ENCODE assay signal across 10 cellular contexts in genomic region chr1:1431006-1431844, GRCh38. TPM values are rescaled to one million over a fixed set of nuclear protein-coding genes. Genes with fewer than 3 reads are reported as not detected.
DNase-seq lines count a peak whose midpoint lies in the region; ATAC-seq, FAIRE-seq and TF ChIP-seq lines count a peak whose summit lies in the region.
"Had no signal": no experiment of that assay in that cellular context is flagged by ENCODE, and none has a peak within 500 bp of the region (broad histone marks: within the 10 kb centered on the region; RNA-seq: fewer than 3 reads in every experiment).

No MANE protein-coding gene starts in this region.

- intact Hi-C loops in testis (cut with DNase I; ENCODE audit: low total_unique reads) = no loop called here

- H2AFZ ChIP-seq in H1 (ENCODE audit: low read length) = no peak overlapping the region

- H3K9ac ChIP-seq in HUES64 (ENCODE audit: low read depth, low read length) = peak overlapping the region; percentile 52; the same call in 1 of the 2 replicates
- H3K9ac ChIP-seq in H1 (replicated peaks in 1 of 4; ENCODE audit: extremely low read depth in 1 of 4, low read depth in 3 of 4, low read length in 3 of 4) = no peak overlapping the region

- no peak overlapping the region for H2AK5ac ChIP-seq in H1 (ENCODE audit: low read depth, low read length)

- CTCF ChIA-PET in H1 (lab: Charles Lee; ENCODE audit: partially characterized antibody) = interaction anchor here (0.7 to 4.4 kb wide), 8 partner anchors 9 to 86 kb away, joined by 3 to 36 read pairs (median 4); no protein-coding TSS in a partner anchor

- H3K4me2 ChIP-seq in H1 (ENCODE audit: insufficient read depth in 1 of 2, low read depth in 2 of 2, low read length in 2 of 2) = no peak overlapping the region

- H3K9me3 Mint-ChIP-seq in activated naive CD4-positive, alpha-beta T cell treated with anti-CD3 and anti-CD28 coated beads, Interleukin-2, amount 50 U/mL, for 72 hours = no peaks in the 10 kb centered on the region

- H3K27ac ChIP-seq in HUES64 (ENCODE audit: low read depth, low read length) (peak overlapping the region; percentile 60), H1 (ENCODE audit: low read depth, low read length) (no peak overlapping the region), mesodermal cell (ENCODE audit: low read depth, low read length, severe bottlenecking) (peak overlapping the region; percentile 93), testis (peak overlapping the region; percentile 88 to 89)

- no peak for FAIRE-seq in H1 (lab: Jason Lieb, UNC)
- FAIRE-seq: bronchial epithelial cell had no signal

- peaks cover 0 to 1% of the 10 kb centered on the region in 2 experiments; a peak in 1 of 4 replicates for H3K79me2 ChIP-seq in H1 (ENCODE audit: control insufficient read depth in 1 of 2, insufficient read depth in 2 of 2, low read length in 2 of 2)

- WGBS in HUES64 = 54% methylated on average over 16 of the region's 18 CpGs
- 84% methylated on average over 14 of the region's 18 CpGs; no CpG with 5 or more reads in 1 of the 2 experiments for WGBS in H1 (ENCODE audit: extremely low coverage in 1 of 2, insufficient coverage in 1 of 2, insufficient read length in 1 of 2, insufficient replicate concordance in 2 of 2, low coverage in 1 of 2, low lambda C conversion rate in 2 of 2, missing lambda C conversion rate in 1 of 2), 2 experiments
- WGBS in mesodermal cell (ENCODE audit: insufficient coverage in 2 of 2), 2 experiments = 65 to 66% methylated on average over 7 to 9 of the region's 18 CpGs
- 34 to 60% methylated on average over 1 to 14 of the region's 18 CpGs for WGBS in testis, 2 donors

- H3K27ac Mint-ChIP-seq in activated naive CD4-positive, alpha-beta T cell treated with anti-CD3 and anti-CD28 coated beads, Interleukin-2, amount 50 U/mL, for 72 hours = no peak overlapping the region

- H3K4me3 ChIP-seq in HUES64 (ENCODE audit: low read length) (no peak overlapping the region), H1 (ENCODE audit: extremely low read depth in 1 of 4, insufficient read depth in 2 of 4, low read depth in 3 of 4, low read length in 4 of 4) (no peak overlapping the region), mesodermal cell (ENCODE audit: extremely low read depth, insufficient read depth, low read length, poor library complexity, severe bottlenecking) (no peak overlapping the region), testis (no peak overlapping the region)

- peaks cover 0 to under 1% of the 10 kb centered on the region in 2 experiments for H4K20me1 ChIP-seq in H1 (replicated peaks in 1 of 2; ENCODE audit: control insufficient read depth in 1 of 2, insufficient read depth in 2 of 2, low read length in 2 of 2)

- H4K5ac ChIP-seq in H1 (ENCODE audit: insufficient read length, low read depth, low read length) = peak overlapping the region; percentile 40

- TF ChIP-seq RAD21 in H1 (IDR thresholded peaks at IDR 0.05 in 1 of 2, conservative IDR thresholded peaks at IDR 0.05 in 1 of 2; ENCODE audit: low read depth in 2 of 2, low read length in 2 of 2) = no peak

- H2BK15ac ChIP-seq in H1 (ENCODE audit: low read length) = 0 out of 2 replicates have a peak overlapping the region, but pooled peaks have one; percentile 88

- H3K36me3 ChIP-seq in HUES64 (ENCODE audit: insufficient read depth, low read length) (no peaks in the 10 kb centered on the region), H1 (ENCODE audit: control insufficient read depth in 2 of 4, insufficient read depth in 4 of 4, low read length in 3 of 4) (no peaks in the 10 kb centered on the region; a peak in 1 of 8 replicates), mesodermal cell (ENCODE audit: control insufficient read depth, insufficient read depth, low read length) (no peaks in the 10 kb centered on the region), testis (ENCODE audit: low read depth, missing control alignments) (no peaks in the 10 kb centered on the region)

- no peak overlapping the region for H3K23ac ChIP-seq in H1 (ENCODE audit: insufficient read length)

- peak overlapping the region; percentile 75 for H3K18ac ChIP-seq in H1 (ENCODE audit: extremely low read depth, low read length)

- H3K27me3 ChIP-seq in HUES64 (ENCODE audit: insufficient read depth, low read length) (peaks cover 4% of the 10 kb centered on the region; the same call in 1 of the 2 replicates), H1 (replicated peaks in 1 of 4; ENCODE audit: control insufficient read depth in 3 of 4, extremely low read depth in 1 of 4, insufficient read depth in 3 of 4, low read length in 3 of 4) (no peaks in the 10 kb centered on the region), testis (no peaks in the 10 kb centered on the region)

- no peak for ATAC-seq in HG03469 (IDR thresholded peaks at IDR 0.05; ENCODE audit: unreplicated experiment)
- ATAC-seq in activated naive CD4-positive, alpha-beta T cell treated with anti-CD3 and anti-CD28 coated beads, Interleukin-2, amount 50 U/mL, for 72 hours = no peak

- H3K9me3 ChIP-seq in HUES64 (ENCODE audit: insufficient read depth, low read depth, low read length) = no peaks in the 10 kb centered on the region
- peaks cover 0 to 3% of the 10 kb centered on the region in 2 experiments; a peak in 1 of 4 replicates for H3K9me3 ChIP-seq in H1 (ENCODE audit: insufficient read depth in 2 of 2, low read depth in 1 of 2, low read length in 1 of 2)
- no peaks in the 10 kb centered on the region for H3K9me3 ChIP-seq in mesodermal cell (ENCODE audit: control insufficient read depth, low read length)
- H3K9me3 ChIP-seq in testis = no peaks in the 10 kb centered on the region

- peak overlapping the region; percentile 79 for H4K91ac ChIP-seq in H1 (replicated peaks; ENCODE audit: insufficient read length, low read length)

- POLR2A ChIA-PET in H1 (lab: Charles Lee; ENCODE audit: partially characterized antibody) = interaction anchor here (0.7 to 22.9 kb wide), 11 partner anchors 8 to 144 kb away, joined by 3 to 515 read pairs (median 3); partner anchors contain the start of genes ANKRD65, CCNL2 and MRPL20

- H3K36me3 Mint-ChIP-seq in activated naive CD4-positive, alpha-beta T cell treated with anti-CD3 and anti-CD28 coated beads, Interleukin-2, amount 50 U/mL, for 72 hours = no peaks in the 10 kb centered on the region

- no peak overlapping the region for H3K56ac ChIP-seq in H1 (replicated peaks; ENCODE audit: insufficient read length, low read depth, low read length)

- no peak overlapping the region for H2BK20ac ChIP-seq in H1 (ENCODE audit: low read length)

- no peak overlapping the region for H3K14ac ChIP-seq in H1 (ENCODE audit: insufficient read length)

- H3K23me2 ChIP-seq in H1 (ENCODE audit: low read depth, low read length) = peaks cover 20% of the 10 kb centered on the region; the same call in 1 of the 2 replicates

- H2BK12ac ChIP-seq in H1 (ENCODE audit: low read depth, low read length) = peak overlapping the region; percentile 97; the same call in 1 of the 2 replicates

- no peak for DNase-seq in H1 (ENCODE audit: low read depth in 1 of 2, low spot score in 2 of 2)
- DNase-seq in testis = no peak
- no peak for DNase-seq in stimulated activated naive CD4-positive, alpha-beta T cell treated with Interleukin-2 at 50 U/mL for 16 hours (lab: John Stamatoyannopoulos, UW)
- DNase-seq in activated T-cell treated with anti-CD3 and anti-CD28 coated beads, Interleukin-2, amount 50 U/mL, for 48 hours = no peak
- DNase-seq in activated naive CD4-positive, alpha-beta T cell treated with anti-CD3 and anti-CD28 coated beads, Interleukin-2, amount 50 U/mL, for 72 hours (ENCODE audit: low spot score in 2 of 2) = no peak
- DNase-seq: GOT3 had no signal

- no peak for TF ChIP-seq CTCF in H1 (IDR thresholded peaks at IDR 0.05; ENCODE audit: control extremely low read depth in 1 of 3, insufficient read depth in 1 of 3, low read depth in 1 of 3, low read length in 3 of 3)
- no peak for TF ChIP-seq CTCF in testis (IDR thresholded peaks at IDR 0.05)

- H2BK120ac ChIP-seq in H1 (replicated peaks; ENCODE audit: low read depth, low read length) = peak overlapping the region; percentile 73

- TF ChIP-seq POLR2A in H1 (IDR thresholded peaks at IDR 0.05; ENCODE audit: control extremely low read depth in 1 of 2, low read depth in 2 of 2, low read length in 2 of 2) (no peak), testis (IDR thresholded peaks at IDR 0.05) (no peak)

- H2BK5ac ChIP-seq in H1 (ENCODE audit: low read depth, low read length) = peak overlapping the region; percentile 95; the same call in 1 of the 2 replicates

- H3K4me1 ChIP-seq in HUES64 (ENCODE audit: insufficient read depth, low read length) (peaks cover 48% of the 10 kb centered on the region), H1 (replicated peaks in 1 of 4; ENCODE audit: control insufficient read depth in 3 of 4, insufficient read depth in 4 of 4, low read length in 3 of 4) (peaks cover 0 to 58% (median 43%) of the 10 kb centered on the region in 4 experiments; a peak in 6 of 7 replicates), mesodermal cell (ENCODE audit: control insufficient read depth, insufficient read depth, low read length, poor library complexity, severe bottlenecking) (peaks cover 67% of the 10 kb centered on the region), testis (peaks cover 67% of the 10 kb centered on the region)

- no peak for TF ChIP-seq EP300 in H1 (IDR thresholded peaks at IDR 0.05; ENCODE audit: borderline replicate concordance in 1 of 2, low read depth in 2 of 2, low read length in 2 of 2)

- H4K8ac ChIP-seq in H1 (ENCODE audit: extremely low read depth, insufficient read depth, low read length) = peak overlapping the region; percentile 57; the same call in 1 of the 2 replicates

- H3K4ac ChIP-seq in H1 (replicated peaks; ENCODE audit: insufficient read length, low read depth, low read length) = peak overlapping the region; percentile 82

- no peaks in the 10 kb centered on the region for H3K79me1 ChIP-seq in H1 (ENCODE audit: low read depth, low read length)

RNA-seq across cellular contexts. Expression of gene VWA1, which starts 4.3 kb away (rescaled TPM):
- 14.6 TPM for polyA plus RNA-seq in HUES64 (2013, experiment 1 of 2)
- polyA plus RNA-seq in HUES64 (2013, experiment 2 of 2) = 10.6 TPM
- total RNA-seq in H1 (2021; fragmentation: NEBNext Ultra II Directional; extraction: Animal tissue kit (Norgen Biotek cat#: 25700)) = 36.6 and 42.0 TPM in 2 replicates
- polyA plus RNA-seq in H1 (2011; rRNA removed) (16.0 and 19.5 TPM in 2 replicates), testis (ENCODE audit: insufficient read depth, low read depth, low replicate concordance) (46.6 TPM)
- 15.8 TPM for polyA plus RNA-seq in H1 (2011; cell fraction: cytosol; rRNA removed)
- polyA plus RNA-seq in H1 (2011; cell fraction: nucleus; rRNA removed) = 26.0 TPM
- 15.3 to 20.4 TPM (median 19.1 TPM) in 4 replicates for polyA plus RNA-seq in H1 (2012, experiment 1 of 2)
- 11.3 TPM for polyA plus RNA-seq in H1 (2012, experiment 2 of 2)
- 32.5 TPM for polyA plus RNA-seq in H1 (2013, experiment 1 of 2)
- polyA plus RNA-seq in H1 (2013, experiment 2 of 2) = 30.8 TPM
- polyA minus RNA-seq in H1 (2011; rRNA and poly(A)+ RNA removed) = 3.7 and 6.6 TPM in 2 replicates
- polyA minus RNA-seq in H1 (2011; cell fraction: cytosol; rRNA and poly(A)+ RNA removed) = 13.1 TPM
- polyA minus RNA-seq in H1 (2011; cell fraction: nucleus; rRNA and poly(A)+ RNA removed) = 13.6 TPM
- polyA plus RNA-seq in mesodermal cell (2013, experiment 1 of 2) = 20.6 TPM
- 16.6 TPM for polyA plus RNA-seq in mesodermal cell (2013, experiment 2 of 2)
- total RNA-seq in testis = 10 to 100 TPM; 64.0 to 90.6 TPM
- 1 to 10 TPM in 1 of 2 donors, under 1 TPM in 1; 0.59 to 6.9 TPM for total RNA-seq in activated naive CD4-positive, alpha-beta T cell treated with anti-CD3 and anti-CD28 coated beads, Interleukin-2, amount 50 U/mL, for 72 hours

RNA-seq across cellular contexts. Expression of gene ANKRD65, which starts 10.1 kb away (rescaled TPM):
- polyA plus RNA-seq in HUES64 (2013, experiment 1 of 2) = 0.95 TPM
- 1.2 TPM for polyA plus RNA-seq in HUES64 (2013, experiment 2 of 2)
- total RNA-seq in H1 (2021; fragmentation: NEBNext Ultra II Directional; extraction: Animal tissue kit (Norgen Biotek cat#: 25700)) = 1.8 and 2.2 TPM in 2 replicates
- polyA plus RNA-seq in H1 (2011; rRNA removed) (1.7 and 2.0 TPM in 2 replicates), testis (ENCODE audit: insufficient read depth, low read depth, low replicate concordance) (10.0 TPM)
- polyA plus RNA-seq in H1 (2011; cell fraction: cytosol; rRNA removed) = 3.2 TPM
- polyA plus RNA-seq in H1 (2011; cell fraction: nucleus; rRNA removed) = 6.6 TPM
- 2.6 to 3.5 TPM (median 3.3 TPM) in 4 replicates for polyA plus RNA-seq in H1 (2012, experiment 1 of 2)
- polyA plus RNA-seq in H1 (2012, experiment 2 of 2) = 3.2 TPM
- 1.2 TPM for polyA plus RNA-seq in H1 (2013, experiment 1 of 2)
- 1.3 TPM for polyA plus RNA-seq in H1 (2013, experiment 2 of 2)
- 0.73 and 0.80 TPM in 2 replicates for polyA minus RNA-seq in H1 (2011; rRNA and poly(A)+ RNA removed)
- 1.7 TPM for polyA minus RNA-seq in H1 (2011; cell fraction: cytosol; rRNA and poly(A)+ RNA removed)
- 2.2 TPM for polyA minus RNA-seq in H1 (2011; cell fraction: nucleus; rRNA and poly(A)+ RNA removed)
- 1.5 TPM for polyA plus RNA-seq in mesodermal cell (2013, experiment 1 of 2)
- polyA plus RNA-seq in mesodermal cell (2013, experiment 2 of 2) = 1.4 TPM
- 10 to 100 TPM; 10.4 to 14.7 TPM for total RNA-seq in testis
- under 1 TPM in 1 of 2 donors, not detected in 1; 0.29 TPM for total RNA-seq in activated naive CD4-positive, alpha-beta T cell treated with anti-CD3 and anti-CD28 coated beads, Interleukin-2, amount 50 U/mL, for 72 hours

RNA-seq across cellular contexts. Expression of gene ATAD3C, which starts 18.3 kb away (rescaled TPM):
- polyA plus RNA-seq in HUES64 (2013, experiment 1 of 2) = 0.35 TPM
- 0.63 TPM for polyA plus RNA-seq in HUES64 (2013, experiment 2 of 2)
- 1.3 and 2.0 TPM in 2 replicates for total RNA-seq in H1 (2021; fragmentation: NEBNext Ultra II Directional; extraction: Animal tissue kit (Norgen Biotek cat#: 25700))
- 2.7 and 2.8 TPM in 2 replicates for polyA plus RNA-seq in H1 (2011; rRNA removed)
- polyA plus RNA-seq in H1 (2011; cell fraction: cytosol; rRNA removed) = 2.3 TPM
- 10.7 TPM for polyA plus RNA-seq in H1 (2011; cell fraction: nucleus; rRNA removed)
- polyA plus RNA-seq in H1 (2012, experiment 1 of 2) = 3.1 to 5.1 TPM (median 3.8 TPM) in 4 replicates
- 1.9 TPM for polyA plus RNA-seq in H1 (2012, experiment 2 of 2)
- 1.1 TPM for polyA plus RNA-seq in H1 (2013, experiment 1 of 2)
- polyA plus RNA-seq in H1 (2013, experiment 2 of 2) = 0.74 TPM
- 0.57 and 0.88 TPM in 2 replicates for polyA minus RNA-seq in H1 (2011; rRNA and poly(A)+ RNA removed)
- 0.73 TPM for polyA minus RNA-seq in H1 (2011; cell fraction: cytosol; rRNA and poly(A)+ RNA removed)
- 3.2 TPM for polyA minus RNA-seq in H1 (2011; cell fraction: nucleus; rRNA and poly(A)+ RNA removed)
- polyA plus RNA-seq in mesodermal cell (2013, experiment 1 of 2) = 0.48 TPM
- polyA plus RNA-seq in mesodermal cell (2013, experiment 2 of 2) = 0.51 TPM
- 1 to 10 TPM; 1.3 to 3.0 TPM for total RNA-seq in testis
- polyA plus RNA-seq in testis (ENCODE audit: insufficient read depth, low read depth, low replicate concordance) = 1.5 TPM
- total RNA-seq in activated naive CD4-positive, alpha-beta T cell treated with anti-CD3 and anti-CD28 coated beads, Interleukin-2, amount 50 U/mL, for 72 hours = 1 to 10 TPM; 1.1 to 1.9 TPM

RNA-seq across cellular contexts. Expression of gene MRPL20, which starts 24.1 kb away (rescaled TPM):
- polyA plus RNA-seq in HUES64 (2013, experiment 1 of 2) = 147 TPM
- polyA plus RNA-seq in HUES64 (2013, experiment 2 of 2) = 128 TPM
- total RNA-seq in H1 (2021; fragmentation: NEBNext Ultra II Directional; extraction: Animal tissue kit (Norgen Biotek cat#: 25700)) = 126 and 130 TPM in 2 replicates
- polyA plus RNA-seq in H1 (2011; rRNA removed) (138 and 151 TPM in 2 replicates), testis (ENCODE audit: insufficient read depth, low read depth, low replicate concordance) (110 TPM)
- polyA plus RNA-seq in H1 (2011; cell fraction: cytosol; rRNA removed) = 155 TPM
- polyA plus RNA-seq in H1 (2011; cell fraction: nucleus; rRNA removed) = 119 TPM
- polyA plus RNA-seq in H1 (2012, experiment 1 of 2) = 199 to 245 TPM (median 224 TPM) in 4 replicates
- 282 TPM for polyA plus RNA-seq in H1 (2012, experiment 2 of 2)
- polyA plus RNA-seq in H1 (2013, experiment 1 of 2) = 197 TPM
- 188 TPM for polyA plus RNA-seq in H1 (2013, experiment 2 of 2)
- polyA minus RNA-seq in H1 (2011; rRNA and poly(A)+ RNA removed) = 67.9 and 70.9 TPM in 2 replicates
- 82.3 TPM for polyA minus RNA-seq in H1 (2011; cell fraction: cytosol; rRNA and poly(A)+ RNA removed)
- polyA minus RNA-seq in H1 (2011; cell fraction: nucleus; rRNA and poly(A)+ RNA removed) = 51.4 TPM
- 87.5 TPM for polyA plus RNA-seq in mesodermal cell (2013, experiment 1 of 2)
- 80.9 TPM for polyA plus RNA-seq in mesodermal cell (2013, experiment 2 of 2)
- 100 to 1,000 TPM; 104 to 123 TPM for total RNA-seq in testis
- 100 to 1,000 TPM in 1 of 2 donors, 10 to 100 TPM in 1; 82.9 to 115 TPM for total RNA-seq in activated naive CD4-positive, alpha-beta T cell treated with anti-CD3 and anti-CD28 coated beads, Interleukin-2, amount 50 U/mL, for 72 hours

RNA-seq across cellular contexts. Expression of gene CCNL2, which starts 32.1 kb away (rescaled TPM):
- 90.6 TPM for polyA plus RNA-seq in HUES64 (2013, experiment 1 of 2)
- polyA plus RNA-seq in HUES64 (2013, experiment 2 of 2) = 82.9 TPM
- total RNA-seq in H1 (2021; fragmentation: NEBNext Ultra II Directional; extraction: Animal tissue kit (Norgen Biotek cat#: 25700)) = 120 TPM in 2 replicates
- 79.8 and 121 TPM in 2 replicates for polyA plus RNA-seq in H1 (2011; rRNA removed)
- polyA plus RNA-seq in H1 (2011; cell fraction: cytosol; rRNA removed) = 153 TPM
- 606 TPM for polyA plus RNA-seq in H1 (2011; cell fraction: nucleus; rRNA removed)
- polyA plus RNA-seq in H1 (2012, experiment 1 of 2) = 111 to 127 TPM (median 117 TPM) in 4 replicates
- polyA plus RNA-seq in H1 (2012, experiment 2 of 2) = 46.7 TPM
- 109 TPM for polyA plus RNA-seq in H1 (2013, experiment 1 of 2)
- polyA plus RNA-seq in H1 (2013, experiment 2 of 2) = 91.9 TPM
- 66.3 and 81.1 TPM in 2 replicates for polyA minus RNA-seq in H1 (2011; rRNA and poly(A)+ RNA removed)
- polyA minus RNA-seq in H1 (2011; cell fraction: cytosol; rRNA and poly(A)+ RNA removed) = 48.5 TPM
- polyA minus RNA-seq in H1 (2011; cell fraction: nucleus; rRNA and poly(A)+ RNA removed) = 142 TPM
- 176 TPM for polyA plus RNA-seq in mesodermal cell (2013, experiment 1 of 2)
- polyA plus RNA-seq in mesodermal cell (2013, experiment 2 of 2) = 168 TPM
- total RNA-seq in testis = 100 to 1,000 TPM; 204 to 209 TPM
- polyA plus RNA-seq in testis (ENCODE audit: insufficient read depth, low read depth, low replicate concordance) = 90.9 TPM
- 100 to 1,000 TPM; 108 to 174 TPM for total RNA-seq in activated naive CD4-positive, alpha-beta T cell treated with anti-CD3 and anti-CD28 coated beads, Interleukin-2, amount 50 U/mL, for 72 hours
